1 cellular context compared by ENCODE assay signal in genomic region chr17:38441429-38442061, GRCh38.
TF ChIP-seq lines count a peak whose summit lies in the region.

No MANE protein-coding gene starts in this region.

TF ChIP-seq in IMR-90, 13 proteins besides CTCF, POLR2A, EP300 and RAD21 (continued from another document):
- TF ChIP-seq CHD1 (IDR thresholded peaks at IDR 0.05; ENCODE audit: low read depth, low read length) (no peak), ELK1 (IDR thresholded peaks at IDR 0.05; ENCODE audit: borderline replicate concordance, low read depth, low read length) (no peak), USF2 (IDR thresholded peaks at IDR 0.05; ENCODE audit: low read depth, low read length) (no peak), MAFK (IDR thresholded peaks at IDR 0.05; ENCODE audit: low read depth, low read length) (no peak)
